Comparison of ENCODE assay signal across 32 cellular contexts in genomic region chr1:236139495-236139894, GRCh38.
"Had no signal": no experiment of that assay in that cellular context is flagged by ENCODE, and none has a peak within 500 bp of the region (broad histone marks: within the 10 kb centered on the region; RNA-seq: fewer than 3 reads in every experiment).

No MANE protein-coding gene starts in this region.

- H3K27ac ChIP-seq: brain microvascular endothelial cell, coronary artery, dorsolateral prefrontal cortex, esophagus muscularis mucosa, foreskin keratinocyte, gastrocnemius medialis, heart right ventricle had no signal

- H3K4me3 Mint-ChIP-seq: activated CD4-positive, alpha-beta T cell treated with anti-CD3 and anti-CD28 coated beads for 36 hours; activated CD4-positive, alpha-beta T cell treated with anti-CD3 and anti-CD28 coated beads, Interleukin-2, amount 10 ng/mL, durations not matched to agents 7 days and 5 days; activated CD8-positive, alpha-beta T cell treated with anti-CD3 and anti-CD28 coated beads for 36 hours; activated naive CD8-positive, alpha-beta T cell treated with anti-CD3 and anti-CD28 coated beads, Interleukin-2, amount 10 ng/mL, durations not matched to agents 7 days and 5 days; activated T-cell treated with anti-CD3 and anti-CD28 coated beads, Interleukin-2, amount 50 U/mL, for 4 hours; activated T-helper 17 cell treated with anti-CD3 and anti-CD28 coated beads, Interleukin-2, amount 50 U/mL, for 72 hours; central memory CD8-positive, alpha-beta T cell; dendritic cell treated with granulocyte-macrophage colony-stimulating factor and Interleukin-4, amounts not matched to agents 40 ng/mL and 50 ng/mL, for 4 days; endodermal cell; T-helper 17 cell; T-helper 2 cell treated with Interferon-gamma antibody and Interleukin-4, amounts not matched to agents 5 μg/mL and 100 μg/mL, for 36 hours had no signal

- H3K4me3 ChIP-seq: coronary artery, dorsolateral prefrontal cortex, esophagus muscularis mucosa, gastrocnemius medialis, heart right ventricle had no signal

- ATAC-seq: activated CD4-positive, alpha-beta T cell treated with anti-CD3 and anti-CD28 coated beads for 36 hours; activated CD8-positive, alpha-beta T cell treated with anti-CD3 and anti-CD28 coated beads for 36 hours; activated naive CD4-positive, alpha-beta T cell treated with anti-CD3 and anti-CD28 coated beads, Interleukin-2, amount 50 U/mL, for 72 hours; activated T-cell treated with anti-CD3 and anti-CD28 coated beads, Interleukin-2, amount 50 U/mL, for 4 hours; activated T-helper 17 cell treated with anti-CD3 and anti-CD28 coated beads, Interleukin-2, amount 50 U/mL, for 72 hours; foreskin keratinocyte; gastrocnemius medialis; heart right ventricle; T-helper 17 cell had no signal

- H3K9me3 ChIP-seq: esophagus muscularis mucosa, gastrocnemius medialis, heart right ventricle had no signal

- DNase-seq: activated CD4-positive, alpha-beta T cell treated with anti-CD3 and anti-CD28 coated beads for 36 hours; activated CD4-positive, alpha-beta T cell treated with anti-CD3 and anti-CD28 coated beads, Interleukin-2, amount 10 ng/mL, durations not matched to agents 7 days and 5 days; activated CD4-positive, alpha-beta T cell treated with anti-CD3 and anti-CD28 coated beads, Interleukin-2, amount 50 U/mL, for 48 hours; activated CD4-positive, CD25-positive, alpha-beta regulatory T cell; activated CD4-positive, CD25-positive, alpha-beta regulatory T cell treated with anti-CD3 and anti-CD28 coated beads, Interleukin-2, amount 50 U/mL, for 72 hours; activated CD8-positive, alpha-beta memory T cell treated with anti-CD3 and anti-CD28 coated beads for 24 hours; activated CD8-positive, alpha-beta T cell treated with anti-CD3 and anti-CD28 coated beads for 36 hours; activated effector memory CD4-positive, alpha-beta T cell treated with Interleukin-2 at 50 U/mL for 16 hours; activated gamma-delta T cell treated with Interleukin-2 at 50 U/mL for 16 hours; activated naive CD4-positive, alpha-beta T cell treated with Interleukin-2 at 50 U/mL for 16 hours; activated naive CD8-positive, alpha-beta T cell treated with anti-CD3 and anti-CD28 coated beads, Interleukin-2, amount 10 ng/mL, durations not matched to agents 7 days and 5 days; activated T-cell treated with anti-CD3 and anti-CD28 coated beads, Interleukin-2, amount 50 U/mL, for 4 hours; amniotic stem cell; anterior cingulate cortex; brain microvascular endothelial cell; dorsolateral prefrontal cortex; effector memory CD4-positive, alpha-beta T cell; endodermal cell; erythroblast; foreskin keratinocyte; gastrocnemius medialis; heart right ventricle; T-helper 1 cell; T-helper 17 cell; T1000 had no signal

- H3K36me3 ChIP-seq: brain microvascular endothelial cell, esophagus muscularis mucosa, gastrocnemius medialis, heart right ventricle had no signal

- H3K27me3 ChIP-seq: dorsolateral prefrontal cortex had no signal

- H3K9me3 Mint-ChIP-seq: activated CD4-positive, alpha-beta T cell treated with anti-CD3 and anti-CD28 coated beads, Interleukin-2, amount 10 ng/mL, durations not matched to agents 7 days and 5 days; activated CD8-positive, alpha-beta T cell treated with anti-CD3 and anti-CD28 coated beads for 36 hours; activated naive CD4-positive, alpha-beta T cell treated with anti-CD3 and anti-CD28 coated beads, Interleukin-2, amount 50 U/mL, for 72 hours; activated naive CD8-positive, alpha-beta T cell treated with anti-CD3 and anti-CD28 coated beads, Interleukin-2, amount 10 ng/mL, durations not matched to agents 7 days and 5 days; activated T-helper 17 cell treated with anti-CD3 and anti-CD28 coated beads, Interleukin-2, amount 50 U/mL, for 72 hours; central memory CD8-positive, alpha-beta T cell; dendritic cell treated with granulocyte-macrophage colony-stimulating factor and Interleukin-4, amounts not matched to agents 40 ng/mL and 50 ng/mL, for 4 days; endodermal cell; T-helper 2 cell treated with Interferon-gamma antibody and Interleukin-4, amounts not matched to agents 5 μg/mL and 100 μg/mL, for 36 hours had no signal

- H3K4me1 ChIP-seq: foreskin keratinocyte had no signal

- H3K27ac Mint-ChIP-seq: activated CD4-positive, alpha-beta T cell treated with anti-CD3 and anti-CD28 coated beads for 36 hours; activated CD4-positive, alpha-beta T cell treated with anti-CD3 and anti-CD28 coated beads, Interleukin-2, amount 10 ng/mL, durations not matched to agents 7 days and 5 days; activated CD8-positive, alpha-beta T cell treated with anti-CD3 and anti-CD28 coated beads for 36 hours; activated naive CD4-positive, alpha-beta T cell treated with anti-CD3 and anti-CD28 coated beads, Interleukin-2, amount 50 U/mL, for 72 hours; activated naive CD8-positive, alpha-beta T cell treated with anti-CD3 and anti-CD28 coated beads, Interleukin-2, amount 10 ng/mL, durations not matched to agents 7 days and 5 days; activated T-helper 17 cell treated with anti-CD3 and anti-CD28 coated beads, Interleukin-2, amount 50 U/mL, for 72 hours; dendritic cell treated with granulocyte-macrophage colony-stimulating factor and Interleukin-4, amounts not matched to agents 40 ng/mL and 50 ng/mL, for 4 days; endodermal cell; T-helper 17 cell; T-helper 2 cell treated with Interferon-gamma antibody and Interleukin-4, amounts not matched to agents 5 μg/mL and 100 μg/mL, for 36 hours had no signal
